Comparison of ENCODE assay signal across 12 cellular contexts in the genomic region with DNA sequence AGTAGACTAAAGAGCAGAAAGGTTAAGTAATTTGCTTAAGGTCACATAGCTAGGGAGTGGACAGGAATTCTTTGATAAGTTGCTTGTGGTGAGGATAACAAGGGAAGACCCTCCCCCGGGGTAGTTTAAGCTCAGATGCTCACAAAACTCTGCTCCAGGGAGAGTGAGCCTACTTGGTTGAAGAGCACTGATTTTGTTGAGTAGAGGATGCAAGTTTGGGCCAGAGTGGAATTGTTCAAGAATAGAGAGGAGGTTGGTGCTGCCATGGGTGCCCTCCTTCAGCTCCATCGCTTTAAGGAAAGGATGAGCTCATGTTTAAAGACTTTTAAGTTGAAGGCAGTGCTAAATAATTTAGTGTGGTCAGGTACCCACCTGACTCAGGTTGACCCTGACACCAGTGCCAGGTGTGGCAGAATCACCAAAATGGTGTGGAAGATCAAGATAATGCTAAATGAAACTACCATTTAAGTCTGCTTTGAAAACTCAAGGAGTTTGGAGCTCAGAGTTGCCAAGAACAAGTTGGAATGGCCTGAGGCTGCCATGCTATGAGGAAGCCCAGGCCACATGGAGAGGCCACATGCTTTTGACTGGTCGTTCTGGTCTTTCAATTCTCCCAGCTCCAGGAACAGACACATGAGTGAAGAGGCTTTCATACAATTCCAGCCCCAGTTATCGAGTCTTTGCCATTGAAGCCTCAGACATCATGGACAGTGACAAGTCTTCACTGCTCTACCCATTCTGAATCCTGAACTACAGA. TPM values are rescaled to one million over a fixed set of nuclear protein-coding genes. Genes with fewer than 3 reads are reported as not detected.
"Had no signal": no experiment of that assay in that cellular context is flagged by ENCODE, and none has a peak within 500 bp of the region (broad histone marks: within the 10 kb centered on the region; RNA-seq: fewer than 3 reads in every experiment).

No MANE protein-coding gene starts in this region.

- H3K4me1 ChIP-seq: HAP-1 had no signal

- ATAC-seq: HCT116 had no signal

- H3K27ac ChIP-seq: GM23248, HL-60 had no signal

- H3K4me3 Mint-ChIP-seq: IgD-negative memory B cell had no signal

- H3K9ac ChIP-seq: GM23248 had no signal

- H3K36me3 Mint-ChIP-seq: IgD-negative memory B cell had no signal

- H3K9me3 ChIP-seq: HAP-1 had no signal

- H3K4me3 ChIP-seq: GM23248, HAP-1 had no signal

- H3K4me1 Mint-ChIP-seq: IgD-negative memory B cell had no signal

- H2AFZ ChIP-seq: GM23248 had no signal

- DNase-seq: GM23248, GOT3, H7, Kasumi-1, KG1 had no signal

- H3K36me3 ChIP-seq: HAP-1 had no signal

RNA-seq across cellular contexts. Expression of a gene that starts 8.0 kb away (rescaled TPM):
- total RNA-seq: GM23248, H4, HepG2, HT1080 had no signal
- polyA plus RNA-seq: GM23248, HepG2, IgD-negative memory B cell had no signal

RNA-seq across cellular contexts. Expression of a gene that starts 57.5 kb away (rescaled TPM):
- total RNA-seq: GM23248, H4, HepG2, HT1080 had no signal
- polyA plus RNA-seq: GM23248, HepG2, IgD-negative memory B cell had no signal
